Comparison of ENCODE assay signal across 11 cellular contexts in genomic region chr4:7358100-7358735, GRCh38.
DNase-seq lines count a peak whose midpoint lies in the region; ATAC-seq, FAIRE-seq and TF ChIP-seq lines count a peak whose summit lies in the region.
"Had no signal": no experiment of that assay in that cellular context is flagged by ENCODE, and none has a peak within 500 bp of the region (broad histone marks: within the 10 kb centered on the region; RNA-seq: fewer than 3 reads in every experiment).

No MANE protein-coding gene starts in this region.

- H3K9me3 ChIP-seq in left lung, result no peaks in the 10 kb centered on the region
- H3K9me3 ChIP-seq in CD8-positive, alpha-beta T cell (ENCODE audit: low read length), result no peaks in the 10 kb centered on the region
- no peaks in the 10 kb centered on the region for H3K9me3 ChIP-seq in naive thymus-derived CD4-positive, alpha-beta T cell (ENCODE audit: control insufficient read depth in 2 of 3, low read length in 3 of 3)
- H3K9me3 ChIP-seq: body of pancreas had no signal

- no peaks in the 10 kb centered on the region for H3K36me3 ChIP-seq in bronchial epithelial cell (ENCODE audit: control insufficient read depth, insufficient read depth, low read length)
- H3K36me3 ChIP-seq in left lung, result no peaks in the 10 kb centered on the region
- no peaks in the 10 kb centered on the region for H3K36me3 ChIP-seq in CD8-positive, alpha-beta T cell (ENCODE audit: insufficient read depth, low read length)
- no peaks in the 10 kb centered on the region for H3K36me3 ChIP-seq in naive thymus-derived CD4-positive, alpha-beta T cell (ENCODE audit: control insufficient read depth in 2 of 3, insufficient read depth in 3 of 3, low read length in 3 of 3)

- in situ Hi-C loops in ACHN (cut with HindIII; ENCODE audit: low pct_ligation_motif_present, low pct_unique_long_range_greater_than_20kb, low sequenced_read_pairs), result no loop called here

- TF ChIP-seq CTCF in bronchial epithelial cell (IDR thresholded peaks at IDR 0.05; ENCODE audit: insufficient read depth, low read length, severe bottlenecking), result no peak
- TF ChIP-seq CTCF in left lung (IDR thresholded peaks at IDR 0.05), result no peak
- TF ChIP-seq CTCF in CD8-positive, alpha-beta T cell (IDR thresholded peaks at IDR 0.05), result no peak

- FAIRE-seq in HTR-8/SVneo (lab: Jason Lieb, UNC), result peak; percentile 96
- FAIRE-seq in bronchial epithelial cell (lab: Jason Lieb, UNC), result peak; percentile 86

- CTCF ChIA-PET in CD8-positive, alpha-beta T cell (lab: Charles Lee), result no interaction called here
- CTCF ChIA-PET in naive thymus-derived CD4-positive, alpha-beta T cell (lab: Charles Lee), result no interaction called here

- POLR2A ChIA-PET in CD8-positive, alpha-beta T cell (lab: Charles Lee), result no interaction called here
- POLR2A ChIA-PET in naive thymus-derived CD4-positive, alpha-beta T cell (lab: Charles Lee), result no interaction called here

- H3K27me3 Mint-ChIP-seq in CD8-positive, alpha-beta T cell (ENCODE audit: low read depth), result no peaks in the 10 kb centered on the region
- peaks cover 0 to 8% (median 0%) of the 10 kb centered on the region in 5 donors for H3K27me3 Mint-ChIP-seq in naive thymus-derived CD4-positive, alpha-beta T cell

- H3K4me3 ChIP-seq in bronchial epithelial cell (ENCODE audit: low read depth, low read length), result no peak overlapping the region
- no peak overlapping the region for H3K4me3 ChIP-seq in left lung
- no peak overlapping the region for H3K4me3 ChIP-seq in CD8-positive, alpha-beta T cell (ENCODE audit: low read depth, low read length)
- H3K4me3 ChIP-seq in naive thymus-derived CD4-positive, alpha-beta T cell (ENCODE audit: low read length), result no peak overlapping the region
- H3K4me3 ChIP-seq: body of pancreas had no signal

- intact Hi-C loops in left lung (cut with DNase I), result no loop called here
- intact Hi-C loops in CD8-positive, alpha-beta T cell (cut with DNase I, micrococcal nuclease), result no loop called here
- intact Hi-C loops in naive thymus-derived CD4-positive, alpha-beta T cell (cut with micrococcal nuclease), result no loop called here

- no peaks in the 10 kb centered on the region for H3K9me3 Mint-ChIP-seq in CD8-positive, alpha-beta T cell
- H3K9me3 Mint-ChIP-seq in naive thymus-derived CD4-positive, alpha-beta T cell, result peaks cover 0 to 2% (median 0%) of the 10 kb centered on the region in 11 donors
- H3K9me3 Mint-ChIP-seq: naive B cell; T-helper 1 cell treated with Interleukin-12 subunit alpha and Interleukin-12 subunit beta and Interleukin-4 antibody, amounts not matched to agents 30 μg/mL and 1 μg/mL, for 36 hours had no signal

- H3K27ac ChIP-seq in left lung, result no peak overlapping the region
- H3K27ac ChIP-seq in CD8-positive, alpha-beta T cell (ENCODE audit: low read depth, low read length), result no peak overlapping the region
- H3K27ac ChIP-seq in naive thymus-derived CD4-positive, alpha-beta T cell (ENCODE audit: low read depth, low read length), result no peak overlapping the region
- H3K27ac ChIP-seq: body of pancreas had no signal

- H3K4me1 ChIP-seq in left lung, result no peaks in the 10 kb centered on the region
- no peaks in the 10 kb centered on the region for H3K4me1 ChIP-seq in CD8-positive, alpha-beta T cell (ENCODE audit: insufficient read depth, low read length)
- H3K4me1 ChIP-seq in naive thymus-derived CD4-positive, alpha-beta T cell (ENCODE audit: control insufficient read depth in 2 of 2, insufficient read depth in 2 of 2, low read length in 2 of 2), result no peaks in the 10 kb centered on the region
- H3K4me1 ChIP-seq: body of pancreas had no signal

- DNase-seq in ACHN (peak; percentile 90), HTR-8/SVneo (ENCODE audit: insufficient read length, low spot score) (peak; percentile 89), bronchial epithelial cell (ENCODE audit: low read depth) (peak; percentile 76), left lung (peak; percentile 59 to 61), foreskin melanocyte (no peak)
- no peak for DNase-seq in CD8-positive, alpha-beta T cell
- DNase-seq in stimulated activated naive CD4-positive, alpha-beta T cell (lab: John Stamatoyannopoulos, UW), result no peak
- no peak for DNase-seq in naive thymus-derived CD4-positive, alpha-beta T cell
- DNase-seq: body of pancreas, naive B cell had no signal

- H3K27ac Mint-ChIP-seq in CD8-positive, alpha-beta T cell, result no peak overlapping the region
- no peak overlapping the region for H3K27ac Mint-ChIP-seq in naive thymus-derived CD4-positive, alpha-beta T cell
- H3K27ac Mint-ChIP-seq: naive B cell; T-helper 1 cell treated with Interleukin-12 subunit alpha and Interleukin-12 subunit beta and Interleukin-4 antibody, amounts not matched to agents 30 μg/mL and 1 μg/mL, for 36 hours had no signal

- H3K36me3 Mint-ChIP-seq in CD8-positive, alpha-beta T cell, result no peaks in the 10 kb centered on the region
- no peaks in the 10 kb centered on the region for H3K36me3 Mint-ChIP-seq in naive thymus-derived CD4-positive, alpha-beta T cell
- H3K36me3 Mint-ChIP-seq: naive B cell had no signal

- H3K4me3 Mint-ChIP-seq in CD8-positive, alpha-beta T cell, result no peak overlapping the region
- H3K4me3 Mint-ChIP-seq in naive thymus-derived CD4-positive, alpha-beta T cell, result no peak overlapping the region
- H3K4me3 Mint-ChIP-seq: naive B cell; T-helper 1 cell treated with Interleukin-12 subunit alpha and Interleukin-12 subunit beta and Interleukin-4 antibody, amounts not matched to agents 30 μg/mL and 1 μg/mL, for 36 hours had no signal

- peak; percentile 74 for ATAC-seq in left lung
- no peak for ATAC-seq in CD8-positive, alpha-beta T cell
- ATAC-seq in naive thymus-derived CD4-positive, alpha-beta T cell, result no peak
- ATAC-seq: body of pancreas had no signal

- H3K4me1 Mint-ChIP-seq in CD8-positive, alpha-beta T cell (ENCODE audit: low read depth), result no peaks in the 10 kb centered on the region
- no peaks in the 10 kb centered on the region for H3K4me1 Mint-ChIP-seq in naive thymus-derived CD4-positive, alpha-beta T cell
- H3K4me1 Mint-ChIP-seq: naive B cell had no signal

- peaks cover 1% of the 10 kb centered on the region for H3K27me3 ChIP-seq in bronchial epithelial cell (ENCODE audit: control insufficient read depth, insufficient read depth, low read length)
- H3K27me3 ChIP-seq in left lung, result no peaks in the 10 kb centered on the region
- no peaks in the 10 kb centered on the region for H3K27me3 ChIP-seq in CD8-positive, alpha-beta T cell (ENCODE audit: insufficient read depth, low read length)
- no peaks in the 10 kb centered on the region for H3K27me3 ChIP-seq in naive thymus-derived CD4-positive, alpha-beta T cell (ENCODE audit: control insufficient read depth in 2 of 2, insufficient read depth in 2 of 2, low read length in 2 of 2)
- H3K27me3 ChIP-seq: body of pancreas had no signal

Comparison
In these comparisons a context has a peak if more than half of its experiments do, and no peak if none do; other contexts are left out.
1. DNase-seq: peak in ACHN (single experiment), HTR-8/SVneo (single experiment), bronchial epithelial cell (single experiment) and left lung (2 of 2); none in CD8-positive, alpha-beta T cell (0 of 7), foreskin melanocyte (single experiment), stimulated activated naive CD4-positive, alpha-beta T cell (0 of 6) and naive thymus-derived CD4-positive, alpha-beta T cell (0 of 9).